Comparison of ENCODE assay signal across 8 cellular contexts in genomic region chr4:47686294-47686872, GRCh38.
DNase-seq lines count a peak whose midpoint lies in the region; ATAC-seq, FAIRE-seq and TF ChIP-seq lines count a peak whose summit lies in the region.

No MANE protein-coding gene starts in this region.

- TF ChIP-seq POLR2A in H1 (IDR thresholded peaks at IDR 0.05; ENCODE audit: control extremely low read depth in 1 of 2, low read depth in 2 of 2, low read length in 2 of 2) (no peak), testis (IDR thresholded peaks at IDR 0.05) (no peak)

- DNase-seq in HEK293T (ENCODE audit: extremely low spot score) (peak; percentile 44), NCI-H1694 (lab: John Stamatoyannopoulos, UW) (peak; percentile 4), H1 (ENCODE audit: low read depth in 1 of 2, low spot score in 2 of 2) (peak; percentile 19 to 82), natural killer cell (peak; percentile 43), testis (peak; percentile 68), NCI-H1436 (lab: John Stamatoyannopoulos, UW) (no peak)
- DNase-seq in activated CD4-positive, alpha-beta T cell treated with anti-CD3 and anti-CD28 coated beads, Interleukin-2, amount 50 U/mL, for 24 hours (ENCODE audit: low read depth in 1 of 2, low spot score in 1 of 2) = peak; percentile 24 to 58

- no peaks in the 10 kb centered on the region for H3K79me2 ChIP-seq in H1 (ENCODE audit: control insufficient read depth in 1 of 2, insufficient read depth in 2 of 2, low read length in 2 of 2)

- no peak overlapping the region for H3K4me3 Mint-ChIP-seq in natural killer cell

- H3K4me3 ChIP-seq in GM12875 (ENCODE audit: low read depth, low read length) (no peak overlapping the region), H1 (ENCODE audit: extremely low read depth in 1 of 4, insufficient read depth in 2 of 4, low read depth in 3 of 4, low read length in 4 of 4) (no peak overlapping the region), testis (no peak overlapping the region)

- no peaks in the 10 kb centered on the region for H3K27me3 ChIP-seq in H1 (replicated peaks in 1 of 4; ENCODE audit: control insufficient read depth in 3 of 4, extremely low read depth in 1 of 4, insufficient read depth in 3 of 4, low read length in 3 of 4)
- no peaks in the 10 kb centered on the region for H3K27me3 ChIP-seq in testis

- POLR2A ChIA-PET in HEK293T (lab: Yijun Ruan, JAX) = no interaction called here
- POLR2A ChIA-PET in H1 (lab: Charles Lee; ENCODE audit: partially characterized antibody) = no interaction called here

- H3K9ac ChIP-seq in H1 (replicated peaks in 1 of 4; ENCODE audit: extremely low read depth in 1 of 4, low read depth in 3 of 4, low read length in 3 of 4) = no peak overlapping the region

- no peak overlapping the region for H2BK15ac ChIP-seq in H1 (ENCODE audit: low read length)

- no peaks in the 10 kb centered on the region for H3K36me3 ChIP-seq in H1 (ENCODE audit: control insufficient read depth in 2 of 4, insufficient read depth in 4 of 4, low read length in 3 of 4)
- H3K36me3 ChIP-seq in testis (ENCODE audit: low read depth, missing control alignments) = no peaks in the 10 kb centered on the region

- no peaks in the 10 kb centered on the region for H3K9me3 ChIP-seq in H1 (ENCODE audit: insufficient read depth in 2 of 2, low read depth in 1 of 2, low read length in 1 of 2)
- H3K9me3 ChIP-seq in testis = no peaks in the 10 kb centered on the region

- peaks cover 8 to 30% of the 10 kb centered on the region in 2 donors for H3K27me3 Mint-ChIP-seq in natural killer cell (ENCODE audit: low read depth in 2 of 2)

- no peak overlapping the region for H3K4ac ChIP-seq in H1 (replicated peaks; ENCODE audit: insufficient read length, low read depth, low read length)

- peak; percentile 84 to 87 for TF ChIP-seq RAD21 in H1 (IDR thresholded peaks at IDR 0.05 in 1 of 2, conservative IDR thresholded peaks at IDR 0.05 in 1 of 2; ENCODE audit: low read depth in 2 of 2, low read length in 2 of 2)

- ATAC-seq in natural killer cell = peak; percentile 80 to 87 (median 82)

- no peaks in the 10 kb centered on the region for H3K23me2 ChIP-seq in H1 (ENCODE audit: low read depth, low read length)

- H3K4me1 ChIP-seq in H1 (replicated peaks in 1 of 4; ENCODE audit: control insufficient read depth in 3 of 4, insufficient read depth in 4 of 4, low read length in 3 of 4) (no peaks in the 10 kb centered on the region), testis (no peaks in the 10 kb centered on the region)

- H4K5ac ChIP-seq in H1 (ENCODE audit: insufficient read length, low read depth, low read length) = no peak overlapping the region

- TF ChIP-seq EP300 in H1 (IDR thresholded peaks at IDR 0.05; ENCODE audit: borderline replicate concordance in 1 of 2, low read depth in 2 of 2, low read length in 2 of 2) = no peak

- H3K27ac ChIP-seq in H1 (ENCODE audit: low read depth, low read length) (no peak overlapping the region), testis (no peak overlapping the region)

- no peak overlapping the region for H2BK5ac ChIP-seq in H1 (ENCODE audit: low read depth, low read length)

- H3K56ac ChIP-seq in H1 (replicated peaks; ENCODE audit: insufficient read length, low read depth, low read length) = no peak overlapping the region

- H3K4me1 Mint-ChIP-seq in natural killer cell = peaks cover 0 to 5% of the 10 kb centered on the region in 2 donors

- no peak overlapping the region for H4K8ac ChIP-seq in H1 (ENCODE audit: extremely low read depth, insufficient read depth, low read length)

- TF ChIP-seq CTCF in GM12875 (IDR thresholded peaks at IDR 0.05; ENCODE audit: borderline replicate concordance, insufficient read depth, low read depth, low read length) = peak; percentile 76
- peak; percentile 83 to 84 (median 84) for TF ChIP-seq CTCF in H1 (IDR thresholded peaks at IDR 0.05; ENCODE audit: control extremely low read depth in 1 of 3, insufficient read depth in 1 of 3, low read depth in 1 of 3, low read length in 3 of 3)
- peak; percentile 71 for TF ChIP-seq CTCF in natural killer cell (IDR thresholded peaks at IDR 0.05)
- peak in 2 of 3 experiments; percentile 46 to 61 for TF ChIP-seq CTCF in testis (IDR thresholded peaks at IDR 0.05)

- H3K36me3 Mint-ChIP-seq in natural killer cell = no peaks in the 10 kb centered on the region

- no peak overlapping the region for H2BK12ac ChIP-seq in H1 (ENCODE audit: low read depth, low read length)

- H2BK120ac ChIP-seq in H1 (replicated peaks; ENCODE audit: low read depth, low read length) = no peak overlapping the region

- no peak overlapping the region for H2AFZ ChIP-seq in H1 (ENCODE audit: low read length)

- CTCF ChIA-PET in HEK293T (lab: Yijun Ruan, JAX) = interaction anchor here (1.9 kb wide), 1 partner anchor 150 kb away, joined by 12 read pairs; no protein-coding TSS in a partner anchor
- CTCF ChIA-PET in H1 (lab: Charles Lee; ENCODE audit: partially characterized antibody) = interaction anchor here (0.5 to 3.2 kb wide), 16 partner anchors 10 to 201 kb away, joined by 3 to 28 read pairs (median 5); partner anchors contain the start of genes ATP10D and CORIN

- intact Hi-C loops in natural killer cell (cut with micrococcal nuclease) = loop anchor here (1.0 kb wide), 2 partner anchors 150 to 247 kb away; no protein-coding TSS in a partner anchor
- intact Hi-C loops in testis (cut with DNase I; ENCODE audit: low total_unique reads) = no loop called here

- no peak overlapping the region for H3K18ac ChIP-seq in H1 (ENCODE audit: extremely low read depth, low read length)

- H3K14ac ChIP-seq in H1 (ENCODE audit: insufficient read length) = no peak overlapping the region

- FAIRE-seq in H1 (lab: Jason Lieb, UNC) = peak; percentile 66

- no peak overlapping the region for H3K27ac Mint-ChIP-seq in natural killer cell

- H2BK20ac ChIP-seq in H1 (ENCODE audit: low read length) = no peak overlapping the region

- H4K91ac ChIP-seq in H1 (replicated peaks; ENCODE audit: insufficient read length, low read length) = no peak overlapping the region

- H3K23ac ChIP-seq in H1 (ENCODE audit: insufficient read length) = no peak overlapping the region

- no peak overlapping the region for H2AK5ac ChIP-seq in H1 (ENCODE audit: low read depth, low read length)

- no peaks in the 10 kb centered on the region for H3K79me1 ChIP-seq in H1 (ENCODE audit: low read depth, low read length)

- no peaks in the 10 kb centered on the region for H3K9me3 Mint-ChIP-seq in natural killer cell

- 41% methylated on average over 9 of the region's 9 CpGs; no CpG with 5 or more reads in 1 of the 2 experiments for WGBS in H1 (ENCODE audit: extremely low coverage in 1 of 2, insufficient coverage in 1 of 2, insufficient read length in 1 of 2, insufficient replicate concordance in 2 of 2, low coverage in 1 of 2, low lambda C conversion rate in 2 of 2, missing lambda C conversion rate in 1 of 2), 2 experiments
- WGBS in testis, 2 donors = 64 to 67% methylated on average over 9 of the region's 9 CpGs

- H3K4me2 ChIP-seq in H1 (ENCODE audit: insufficient read depth in 1 of 2, low read depth in 2 of 2, low read length in 2 of 2) = no peak overlapping the region

- no peaks in the 10 kb centered on the region for H4K20me1 ChIP-seq in H1 (replicated peaks in 1 of 2; ENCODE audit: control insufficient read depth in 1 of 2, insufficient read depth in 2 of 2, low read length in 2 of 2)

TF ChIP-seq in HEK293T, 16 proteins besides CTCF, POLR2A, EP300 and RAD21 (continues in another document):
- TF ChIP-seq FOXA1 (IDR thresholded peaks at IDR 0.05) (no peak), NFRKB (IDR thresholded peaks at IDR 0.05) (no peak), HDGF (IDR thresholded peaks at IDR 0.05; ENCODE audit: borderline replicate concordance) (no peak), SUZ12 (IDR thresholded peaks at IDR 0.05) (no peak), PKNOX1 (IDR thresholded peaks at IDR 0.05) (no peak), FOXM1 (IDR thresholded peaks at IDR 0.05; ENCODE audit: borderline replicate concordance) (no peak), CTBP1 (IDR thresholded peaks at IDR 0.05; ENCODE audit: borderline replicate concordance) (no peak), LEF1 (IDR thresholded peaks at IDR 0.05; ENCODE audit: borderline replicate concordance) (no peak), SP1 (IDR thresholded peaks at IDR 0.05) (no peak), FOXK2 (IDR thresholded peaks at IDR 0.05) (no peak), TARDBP (IDR thresholded peaks at IDR 0.05) (no peak), ARNT (IDR thresholded peaks at IDR 0.05) (no peak), L3MBTL2 (conservative IDR thresholded peaks at IDR 0.05) (no peak)

TF ChIP-seq in H1, 55 proteins besides CTCF, POLR2A, EP300 and RAD21:
- peak in 1 of 2 experiments; percentile 85; a peak in 1 of 4 replicates for TF ChIP-seq HDAC2 (IDR thresholded peaks at IDR 0.05; ENCODE audit: borderline replicate concordance in 1 of 2, low read depth in 2 of 2, low read length in 2 of 2)
- no peak for TF ChIP-seq EGR1 (IDR thresholded peaks at IDR 0.05; ENCODE audit: borderline replicate concordance, low read depth, low read length)
- no peak for TF ChIP-seq MAFK (IDR thresholded peaks at IDR 0.05; ENCODE audit: low read depth, low read length)
- 0 out of 2 replicates have a peak, but pooled peaks have one; percentile 23 for TF ChIP-seq ATF3 (IDR thresholded peaks at IDR 0.05; ENCODE audit: insufficient read depth, low read depth, low read length)
- TF ChIP-seq SIN3A (conservative IDR thresholded peaks at IDR 0.05 in 1 of 2, IDR thresholded peaks at IDR 0.05 in 1 of 2; ENCODE audit: low read depth in 1 of 2, low read length in 2 of 2) = 0 out of 4 replicates have a peak, but pooled peaks of 1 of the 2 experiments have one; percentile 54
TF ChIP-seq in H1: peak in this region for 3.
